Comparison of ENCODE assay signal across 2 cellular contexts in genomic region chr22:45962431-45962712, GRCh38.
TF ChIP-seq lines count a peak whose summit lies in the region.

No MANE protein-coding gene starts in this region.

TF ChIP-seq in A549, 52 proteins besides CTCF, POLR2A, EP300 and RAD21:
- TF ChIP-seq ZFP36 (IDR thresholded peaks at IDR 0.05; ENCODE audit: borderline replicate concordance, partially characterized antibody) (peak; percentile 92), CBX2 (IDR thresholded peaks at IDR 0.05; ENCODE audit: borderline replicate concordance, low read depth) (no peak)

TF ChIP-seq in K562, 482 proteins besides CTCF, POLR2A, EP300 and RAD21:
- peak; percentile 88 for TF ChIP-seq ZFP36 (IDR thresholded peaks at IDR 0.05; ENCODE audit: low read depth, low read length, partially characterized antibody)
- TF ChIP-seq, protein P1, sequence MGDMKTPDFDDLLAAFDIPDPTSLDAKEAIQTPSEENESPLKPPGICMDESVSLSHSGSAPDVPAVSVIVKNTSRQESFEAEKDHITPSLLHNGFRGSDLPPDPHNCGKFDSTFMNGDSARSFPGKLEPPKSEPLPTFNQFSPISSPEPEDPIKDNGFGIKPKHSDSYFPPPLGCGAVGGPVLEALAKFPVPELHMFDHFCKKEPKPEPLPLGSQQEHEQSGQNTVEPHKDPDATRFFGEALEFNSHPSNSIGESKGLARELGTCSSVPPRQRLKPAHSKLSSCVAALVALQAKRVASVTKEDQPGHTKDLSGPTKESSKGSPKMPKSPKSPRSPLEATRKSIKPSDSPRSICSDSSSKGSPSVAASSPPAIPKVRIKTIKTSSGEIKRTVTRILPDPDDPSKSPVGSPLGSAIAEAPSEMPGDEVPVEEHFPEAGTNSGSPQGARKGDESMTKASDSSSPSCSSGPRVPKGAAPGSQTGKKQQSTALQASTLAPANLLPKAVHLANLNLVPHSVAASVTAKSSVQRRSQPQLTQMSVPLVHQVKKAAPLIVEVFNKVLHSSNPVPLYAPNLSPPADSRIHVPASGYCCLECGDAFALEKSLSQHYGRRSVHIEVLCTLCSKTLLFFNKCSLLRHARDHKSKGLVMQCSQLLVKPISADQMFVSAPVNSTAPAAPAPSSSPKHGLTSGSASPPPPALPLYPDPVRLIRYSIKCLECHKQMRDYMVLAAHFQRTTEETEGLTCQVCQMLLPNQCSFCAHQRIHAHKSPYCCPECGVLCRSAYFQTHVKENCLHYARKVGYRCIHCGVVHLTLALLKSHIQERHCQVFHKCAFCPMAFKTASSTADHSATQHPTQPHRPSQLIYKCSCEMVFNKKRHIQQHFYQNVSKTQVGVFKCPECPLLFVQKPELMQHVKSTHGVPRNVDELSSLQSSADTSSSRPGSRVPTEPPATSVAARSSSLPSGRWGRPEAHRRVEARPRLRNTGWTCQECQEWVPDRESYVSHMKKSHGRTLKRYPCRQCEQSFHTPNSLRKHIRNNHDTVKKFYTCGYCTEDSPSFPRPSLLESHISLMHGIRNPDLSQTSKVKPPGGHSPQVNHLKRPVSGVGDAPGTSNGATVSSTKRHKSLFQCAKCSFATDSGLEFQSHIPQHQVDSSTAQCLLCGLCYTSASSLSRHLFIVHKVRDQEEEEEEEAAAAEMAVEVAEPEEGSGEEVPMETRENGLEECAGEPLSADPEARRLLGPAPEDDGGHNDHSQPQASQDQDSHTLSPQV (IDR thresholded peaks at IDR 0.05), result no peak
